ENCODE assay signal across 21 cellular contexts in the genomic region with DNA sequence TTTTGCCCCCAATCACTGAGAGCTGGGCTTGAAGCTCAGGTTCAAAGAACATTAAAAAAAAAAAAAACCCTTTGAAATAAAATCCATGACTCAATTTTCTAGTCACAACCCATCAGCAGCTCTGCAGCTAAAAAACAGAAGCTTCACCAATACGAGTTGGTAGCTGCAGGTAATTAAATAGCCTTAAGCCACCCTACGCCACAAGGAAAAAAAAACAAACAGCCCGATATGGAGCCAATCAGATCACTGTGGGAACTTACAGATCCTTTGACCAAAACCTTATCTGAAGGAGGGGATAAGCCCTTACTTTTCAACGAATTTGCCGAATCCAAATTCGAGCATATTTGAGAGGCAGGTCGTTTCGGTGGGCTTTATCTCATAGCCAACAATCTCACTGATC.
"Had no signal": no experiment of that assay in that cellular context is flagged by ENCODE, and none has a peak within 500 bp of the region (broad histone marks: within the 10 kb centered on the region; RNA-seq: fewer than 3 reads in every experiment).

No MANE protein-coding gene starts in this region.

- DNase-seq: Kasumi-1; MM.1S; NCI-H1092 treated with DMSO at 0.1 percent for 48 hours; NCI-H1436 treated with DMSO at 0.1 percent for 48 hours; NCI-H1694; NCI-H187 treated with DMSO at 0.1 percent for 48 hours; NCI-H2029 treated with DMSO at 0.1 percent for 48 hours; NCI-H2171 treated with DMSO at 0.1 percent for 48 hours; NCI-H345; NCI-H446 treated with DMSO at 0.1 percent for 48 hours; NCI-H524; NCI-H526 treated with DMSO at 0.1 percent for 48 hours; NCI-H748 treated with DMSO at 0.1 percent for 48 hours; NK-92 treated with Interleukin-12 subunit alpha and Interleukin-12 subunit beta, amount 100 ng/mL, for 24 hours; PC-9; Right ventricle myocardium superior; RPMI8226; SIG-M5; SK-N-SH had no signal

- H3K4me3 ChIP-seq: K562, PC-9, SJSA1 had no signal

- ATAC-seq: K562 had no signal
